In genomic region chr16:22638393-22639206, GRCh38 we compare ENCODE assay signal across 18 cellular contexts.
A peak's percentile ranks its signal among the peaks of the same experiment; 100 is the strongest.
DNase-seq lines count a peak whose midpoint lies in the region; ATAC-seq and TF ChIP-seq lines count a peak whose summit lies in the region.
"Had no signal": no experiment of that assay in that cellular context is flagged by ENCODE, and none has a peak within 500 bp of the region (broad histone marks: within the 10 kb centered on the region; RNA-seq: fewer than 3 reads in every experiment).

No MANE protein-coding gene starts in this region.

- H3K9me3 ChIP-seq in breast epithelium (no peaks in the 10 kb centered on the region), PC-9 (ENCODE audit: insufficient read depth, low read depth) (no peaks in the 10 kb centered on the region)
- H3K9me3 ChIP-seq: body of pancreas, prostate gland, thoracic aorta had no signal

- no peak for ATAC-seq in GM21381 (IDR thresholded peaks at IDR 0.05; ENCODE audit: unreplicated experiment)
- ATAC-seq: activated CD8-positive, alpha-beta T cell treated with anti-CD3 and anti-CD28 coated beads for 36 hours; body of pancreas; GM12878 had no signal

- peak overlapping the region; percentile 16; the same call in 1 of the 2 replicates for H3K4me2 ChIP-seq in PC-9

- no peak for TF ChIP-seq POLR2A in breast epithelium (IDR thresholded peaks at IDR 0.05)

- TF ChIP-seq CTCF in MCF 10A (IDR thresholded peaks at IDR 0.05; ENCODE audit: unreplicated experiment) (no peak), breast epithelium (IDR thresholded peaks at IDR 0.05) (no peak), PC-9 (conservative IDR thresholded peaks at IDR 0.05) (no peak), GM10248 (IDR thresholded peaks at IDR 0.05; ENCODE audit: control extremely low read depth, extremely low read depth, low read depth, missing control alignments) (no peak)

- POLR2A ChIA-PET in MCF 10A (lab: Yijun Ruan, JAX) (interaction anchor here (0.6 to 1.8 kb wide), 16 partner anchors 10 to 1262 kb away, joined by 3 to 9 read pairs (median 4); no protein-coding TSS in a partner anchor), PC-9 (lab: Charles Lee; ENCODE audit: unreplicated experiment) (no interaction called here), GM10248 (lab: Yijun Ruan, JAX) (no interaction called here)

- H3K79me2 ChIP-seq in PC-9 (ENCODE audit: low read depth) = no peaks in the 10 kb centered on the region

- H3K4me1 Mint-ChIP-seq in MCF 10A (ENCODE audit: insufficient read depth, unreplicated experiment) = no peaks in the 10 kb centered on the region

- CTCF ChIA-PET in MCF 10A (lab: Yijun Ruan, JAX) = interaction anchor here (0.6 to 2.2 kb wide), 7 partner anchors 12 to 1787 kb away, joined by 3 to 10 read pairs (median 3); no protein-coding TSS in a partner anchor
- CTCF ChIA-PET in PC-9 (lab: Charles Lee) = interaction anchor here (0.5 kb wide), 1 partner anchor 24 kb away, joined by 4 read pairs; no protein-coding TSS in a partner anchor
- CTCF ChIA-PET in GM10248 (lab: Yijun Ruan, JAX) = interaction anchor here (3.5 kb wide), 1 partner anchor 13 kb away, joined by 13 read pairs; no protein-coding TSS in a partner anchor

- H3K36me3 Mint-ChIP-seq in MCF 10A (ENCODE audit: insufficient read depth, unreplicated experiment) = no peaks in the 10 kb centered on the region

- H3K9me3 Mint-ChIP-seq in MCF 10A (ENCODE audit: unreplicated experiment) = no peaks in the 10 kb centered on the region
- H3K9me3 Mint-ChIP-seq: activated CD8-positive, alpha-beta T cell treated with anti-CD3 and anti-CD28 coated beads for 36 hours had no signal

- H3F3A ChIP-seq in PC-9 (ENCODE audit: insufficient read depth, low read depth) = peaks cover 29% of the 10 kb centered on the region

- H4K20me1 ChIP-seq in PC-9 (ENCODE audit: insufficient read depth) = no peaks in the 10 kb centered on the region

- intact Hi-C loops in MCF 10A (cut with micrococcal nuclease) (no loop called here), breast epithelium (cut with DNase I; ENCODE audit: low total_unique reads) (loop anchor here (1.0 to 5.0 kb wide), 2 partner anchors 38 to 616 kb away; no protein-coding TSS in a partner anchor), PC-9 (cut with micrococcal nuclease; ENCODE audit: unreplicated experiment) (loop anchor here (5.0 kb wide), 1 partner anchor 1061 kb away; no protein-coding TSS in a partner anchor)

- no peak overlapping the region for H3K4me3 Mint-ChIP-seq in MCF 10A (ENCODE audit: unreplicated experiment)
- H3K4me3 Mint-ChIP-seq: activated CD8-positive, alpha-beta T cell treated with anti-CD3 and anti-CD28 coated beads for 36 hours had no signal

- H3K4me3 ChIP-seq in breast epithelium (no peak overlapping the region), PC-9 (no peak overlapping the region)
- H3K4me3 ChIP-seq: body of pancreas, GM12878, prostate gland, thoracic aorta had no signal

- DNase-seq in MCF 10A (ENCODE audit: unreplicated experiment) = peak; percentile 90
- no peak for DNase-seq in breast epithelium (ENCODE audit: low spot score in 2 of 2)
- peak in 1 of 2 experiments; percentile 91 for DNase-seq in PC-9
- DNase-seq in fibroblast of peridontal ligament (ENCODE audit: extremely low read depth) = peak; percentile 66
- no peak for DNase-seq in mucosa of gallbladder (ENCODE audit: low spot score)
- no peak for DNase-seq in pons (ENCODE audit: low spot score)
- DNase-seq in GM10248 (ENCODE audit: extremely low spot score) = no peak
- DNase-seq: activated CD8-positive, alpha-beta T cell treated with anti-CD3 and anti-CD28 coated beads for 36 hours; activated gamma-delta T cell; body of pancreas; glutamatergic neuron; kidney glomerular epithelial cell; NCI-H1092; stimulated activated CD4-positive, alpha-beta T cell treated with anti-CD3 and anti-CD28 coated beads, Interleukin-15, amount 100 ng/mL, for 24 hours had no signal

- H3K4me1 ChIP-seq in breast epithelium = no peaks in the 10 kb centered on the region
- H3K4me1 ChIP-seq in PC-9 (replicated peaks; ENCODE audit: insufficient read depth) = peaks cover 18% of the 10 kb centered on the region
- H3K4me1 ChIP-seq: body of pancreas, prostate gland had no signal

- no peaks in the 10 kb centered on the region for H3K27me3 ChIP-seq in breast epithelium
- no peaks in the 10 kb centered on the region; the same call in 1 of the 2 replicates for H3K27me3 ChIP-seq in PC-9 (ENCODE audit: insufficient read depth, low read depth)
- H3K27me3 ChIP-seq: body of pancreas had no signal

- H3K27ac Mint-ChIP-seq in MCF 10A (ENCODE audit: low read depth, unreplicated experiment) = no peak overlapping the region
- H3K27ac Mint-ChIP-seq: activated CD8-positive, alpha-beta T cell treated with anti-CD3 and anti-CD28 coated beads for 36 hours had no signal

- H3K27me3 Mint-ChIP-seq in MCF 10A (ENCODE audit: insufficient read depth, unreplicated experiment) = no peaks in the 10 kb centered on the region

- H3K36me3 ChIP-seq in breast epithelium (no peaks in the 10 kb centered on the region), PC-9 (ENCODE audit: low read depth) (no peaks in the 10 kb centered on the region)
- H3K36me3 ChIP-seq: prostate gland, thoracic aorta had no signal

- H3K27ac ChIP-seq in breast epithelium (peak overlapping the region in 1 of 2 donors; percentile 8), PC-9 (no peak overlapping the region; the same call in 1 of the 2 replicates)
- H3K27ac ChIP-seq: body of pancreas, prostate gland, thoracic aorta had no signal

- no peak overlapping the region for H2AFZ ChIP-seq in PC-9

- BruUV-seq in MCF 10A (replicated peaks; lab: Mats Ljungman, UMichigan) (no TSS peak), PC-9 (replicated peaks; lab: Mats Ljungman, UMichigan) (no TSS peak)

- H3K9me2 ChIP-seq in PC-9 (ENCODE audit: insufficient read depth) = no peaks in the 10 kb centered on the region

Comparison
In these comparisons a context has a peak if more than half of its experiments do, and no peak if none do; other contexts are left out.
1. DNase-seq: peak in MCF 10A (single experiment) and fibroblast of peridontal ligament (single experiment); none in breast epithelium (0 of 2), mucosa of gallbladder (single experiment), pons (single experiment) and GM10248 (single experiment).